Comparison of ENCODE assay signal across 7 cellular contexts in genomic region chr5:133944263-133945230, GRCh38. TPM values are rescaled to one million over a fixed set of nuclear protein-coding genes. Genes with fewer than 3 reads are reported as not detected.
DNase-seq lines count a peak whose midpoint lies in the region; ATAC-seq and TF ChIP-seq lines count a peak whose summit lies in the region.

No MANE protein-coding gene starts in this region.

- H3K27ac ChIP-seq in RWPE2 (ENCODE audit: poor library complexity, severe bottlenecking) = no peak overlapping the region

- no peak for DNase-seq in GM06990 (ENCODE audit: extremely low read depth, insufficient read length)
- DNase-seq in Jurkat, Clone E6-1 (ENCODE audit: low read depth, low spot score) = peak; percentile 28
- DNase-seq in RWPE2 (ENCODE audit: low spot score) = no peak
- DNase-seq in cardiac fibroblast (ENCODE audit: low read depth in 2 of 2) = peak; percentile 65 to 70
- DNase-seq in left lobe of liver (ENCODE audit: low spot score) = peak; percentile 51

- ATAC-seq in RWPE2 (ENCODE audit: low read depth) = peak; percentile 55; the same call in 1 of the 3 replicates
- peak; percentile 30 for ATAC-seq in left lobe of liver
- ATAC-seq in stimulated activated memory B cell treated with anti-CD40 and anti-IgM and Interleukin-4, amounts not matched to agents 10 μg/mL and 1 μg/mL and 100 μg/mL, for 72 hours = peak; percentile 78
- ATAC-seq in GM18861 (IDR thresholded peaks at IDR 0.05; ENCODE audit: unreplicated experiment) = no peak

- H3K27me3 ChIP-seq in GM06990 (replicated peaks; ENCODE audit: control insufficient read depth, insufficient read depth, low read length) (no peaks in the 10 kb centered on the region), RWPE2 (ENCODE audit: insufficient read depth, poor library complexity, severe bottlenecking) (no peaks in the 10 kb centered on the region)

- H3K36me3 ChIP-seq in GM06990 (ENCODE audit: control insufficient read depth, insufficient read depth, low read length) = no peaks in the 10 kb centered on the region
- H3K36me3 ChIP-seq in RWPE2 (ENCODE audit: low read depth) = no peaks in the 10 kb centered on the region

- no peaks in the 10 kb centered on the region for H3K4me1 ChIP-seq in RWPE2 (ENCODE audit: insufficient read depth, poor library complexity, severe bottlenecking)

- H3K27me3 Mint-ChIP-seq in stimulated activated memory B cell treated with anti-CD40 and anti-IgM and Interleukin-4, amounts not matched to agents 10 μg/mL and 1 μg/mL and 100 μg/mL, for 72 hours = no peaks in the 10 kb centered on the region

- H3K4me3 ChIP-seq in GM06990 (replicated peaks; ENCODE audit: low read depth, low read length) (no peak overlapping the region), RWPE2 (ENCODE audit: severe bottlenecking) (no peak overlapping the region), cardiac fibroblast (replicated peaks in 1 of 2; ENCODE audit: low read depth in 2 of 2, low read length in 2 of 2) (no peak overlapping the region)
- H3K4me3 ChIP-seq in Jurkat, Clone E6-1 (ENCODE audit: low read length) = no peak overlapping the region

- TF ChIP-seq CTCF in GM06990 (IDR thresholded peaks at IDR 0.05; ENCODE audit: insufficient read depth, low read length, poor library complexity, severe bottlenecking) (peak; percentile 78), RWPE2 (IDR thresholded peaks at IDR 0.05; ENCODE audit: poor library complexity, severe bottlenecking) (peak; percentile 69), cardiac fibroblast (IDR thresholded peaks at IDR 0.05; ENCODE audit: low read depth, low read length) (peak; percentile 74)

- H3K4me3 Mint-ChIP-seq in stimulated activated memory B cell treated with anti-CD40 and anti-IgM and Interleukin-4, amounts not matched to agents 10 μg/mL and 1 μg/mL and 100 μg/mL, for 72 hours = no peak overlapping the region

- H3K27ac Mint-ChIP-seq in stimulated activated memory B cell treated with anti-CD40 and anti-IgM and Interleukin-4, amounts not matched to agents 10 μg/mL and 1 μg/mL and 100 μg/mL, for 72 hours = no peak overlapping the region

- H3K9me3 ChIP-seq in RWPE2 (ENCODE audit: severe bottlenecking) = no peaks in the 10 kb centered on the region

- peaks cover 25% of the 10 kb centered on the region for H3K4me1 Mint-ChIP-seq in stimulated activated memory B cell treated with anti-CD40 and anti-IgM and Interleukin-4, amounts not matched to agents 10 μg/mL and 1 μg/mL and 100 μg/mL, for 72 hours

- H3K36me3 Mint-ChIP-seq in stimulated activated memory B cell treated with anti-CD40 and anti-IgM and Interleukin-4, amounts not matched to agents 10 μg/mL and 1 μg/mL and 100 μg/mL, for 72 hours = no peaks in the 10 kb centered on the region

- H3K9me3 Mint-ChIP-seq in stimulated activated memory B cell treated with anti-CD40 and anti-IgM and Interleukin-4, amounts not matched to agents 10 μg/mL and 1 μg/mL and 100 μg/mL, for 72 hours = peaks cover 3% of the 10 kb centered on the region

RNA-seq across cellular contexts. Expression of gene C5orf15, which starts 23.9 kb away (rescaled TPM):
- polyA plus RNA-seq in Jurkat, Clone E6-1 (2012; ENCODE audit: insufficient read depth, insufficient read length) = 33.2 TPM
- 15.2 TPM for total RNA-seq in left lobe of liver

Comparison
In these comparisons a context has a peak if more than half of its experiments do, and no peak if none do; other contexts are left out.
1. DNase-seq: peak in Jurkat, Clone E6-1 (single experiment), cardiac fibroblast (2 of 2) and left lobe of liver (single experiment); none in GM06990 (single experiment) and RWPE2 (single experiment).
2. Peak in every context shown above with its lines, with median percentiles within 50 percentile points of each other: CTCF ChIP-seq.